In the genomic region with DNA sequence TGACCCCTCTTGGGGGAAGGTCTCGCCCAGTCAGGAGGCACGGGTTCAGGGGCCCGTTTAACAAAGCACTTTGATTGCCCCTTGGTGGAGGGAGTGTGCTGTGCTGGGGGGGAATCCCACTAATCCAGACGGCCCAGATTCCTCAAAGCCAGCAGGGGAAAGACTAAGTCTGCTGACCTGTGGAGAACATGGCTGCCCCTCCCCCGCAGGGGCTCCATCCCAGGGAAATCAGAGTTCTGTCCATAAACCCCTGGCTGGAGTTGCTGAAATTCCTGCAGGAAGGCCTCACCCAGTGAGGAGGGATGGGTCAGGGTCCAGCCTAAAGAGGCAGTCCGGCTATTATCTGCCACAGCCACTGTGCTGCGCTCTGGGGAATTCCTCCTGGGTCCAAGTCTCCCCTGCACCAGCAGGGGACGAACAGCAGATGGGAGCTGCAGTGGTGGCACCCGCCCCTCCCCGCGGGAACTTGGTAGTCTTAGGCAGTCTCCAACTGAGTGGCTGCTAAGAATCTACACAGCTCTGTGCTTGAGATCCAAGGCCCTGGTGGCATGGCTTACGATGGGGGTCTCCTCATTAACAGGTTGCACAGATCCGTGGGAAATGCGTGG, we compare ENCODE assay signal across 22 cellular contexts.
DNase-seq lines count a peak whose midpoint lies in the region; ATAC-seq and TF ChIP-seq lines count a peak whose summit lies in the region.
"Had no signal": no experiment of that assay in that cellular context is flagged by ENCODE, and none has a peak within 500 bp of the region (broad histone marks: within the 10 kb centered on the region; RNA-seq: fewer than 3 reads in every experiment).

No MANE protein-coding gene starts in this region.

- DNase-seq in cardiac muscle cell (ENCODE audit: low read depth in 1 of 2, low spot score in 1 of 2) = peak in 1 of 2 donors; percentile 4
- DNase-seq in left cardiac atrium = no peak
- DNase-seq in WTC11 (ENCODE audit: low spot score) = peak; percentile 33
- DNase-seq in left kidney (ENCODE audit: low read depth, low spot score) = peak; percentile 45
- no peak for DNase-seq in prostate gland (ENCODE audit: low spot score)
- no peak for DNase-seq in ureter (ENCODE audit: low spot score)
- no peak for DNase-seq in activated naive CD4-positive, alpha-beta T cell treated with anti-CD3 and anti-CD28 coated beads, Interleukin-2, amount 50 U/mL, for 16 hours
- DNase-seq: 8988T; DMS79 treated with DMSO at 0.1 percent for 48 hours; H7; Kasumi-1; MM.1S; NCI-H1092; NCI-H146; NCI-H2029 treated with DMSO at 0.1 percent for 48 hours; NCI-H2171; NCI-H526 treated with DMSO at 0.1 percent for 48 hours; NK-92 treated with Interleukin-12 subunit alpha and Interleukin-12 subunit beta, amount 100 ng/mL, for 24 hours; Right ventricle myocardium superior had no signal

- no peak for TF ChIP-seq POLR2A in prostate gland (IDR thresholded peaks at IDR 0.05)

- CTCF ChIA-PET in WTC11 (lab: Charles Lee) = interaction anchor here (0.6 kb wide), 1 partner anchor 1565 kb away, joined by 3 read pairs; no protein-coding TSS in a partner anchor

- POLR2A ChIA-PET in WTC11 (lab: Charles Lee) = no interaction called here

- WGBS in prostate gland = 74% methylated on average over 11 of the region's 14 CpGs

- intact Hi-C loops in left cardiac atrium (cut with DNase I) = no loop called here
- intact Hi-C loops in prostate gland (cut with DNase I) = no loop called here

- H3K27ac Mint-ChIP-seq in WTC11 = no peak overlapping the region
- H3K27ac Mint-ChIP-seq: CD14-positive monocyte, IgD-negative memory B cell had no signal

- H3K4me1 ChIP-seq in cardiac muscle cell (ENCODE audit: low read depth) (peaks cover 12% of the 10 kb centered on the region), prostate gland (replicated peaks) (no peaks in the 10 kb centered on the region)

- no peaks in the 10 kb centered on the region for H3K4me1 Mint-ChIP-seq in WTC11
- H3K4me1 Mint-ChIP-seq: CD14-positive monocyte, IgD-negative memory B cell had no signal

- H3K27ac ChIP-seq in cardiac muscle cell = peak overlapping the region; percentile 61
- no peak overlapping the region for H3K27ac ChIP-seq in prostate gland

- H3K36me3 Mint-ChIP-seq in WTC11 = no peaks in the 10 kb centered on the region
- H3K36me3 Mint-ChIP-seq: CD14-positive monocyte, IgD-negative memory B cell had no signal

- H3K9me3 ChIP-seq in cardiac muscle cell (ENCODE audit: low read depth) (no peaks in the 10 kb centered on the region), prostate gland (no peaks in the 10 kb centered on the region)

- H3K4me3 ChIP-seq in cardiac muscle cell = no peak overlapping the region
- H3K4me3 ChIP-seq in prostate gland = no peak overlapping the region

- no peaks in the 10 kb centered on the region for H3K36me3 ChIP-seq in cardiac muscle cell
- H3K36me3 ChIP-seq in prostate gland = no peaks in the 10 kb centered on the region

- H3K27me3 Mint-ChIP-seq in WTC11 (ENCODE audit: low read depth) = no peaks in the 10 kb centered on the region

- no peak overlapping the region for H3K4me3 Mint-ChIP-seq in WTC11
- H3K4me3 Mint-ChIP-seq: CD14-positive monocyte, IgD-negative memory B cell had no signal

- ATAC-seq in left cardiac atrium (no peak), WTC11 (peak; percentile 58), HG03196 (IDR thresholded peaks at IDR 0.05; ENCODE audit: unreplicated experiment) (no peak)

- H3K27me3 ChIP-seq in cardiac muscle cell = no peaks in the 10 kb centered on the region
- H3K27me3 ChIP-seq in prostate gland (replicated peaks; ENCODE audit: insufficient read depth) = no peaks in the 10 kb centered on the region

- peaks cover 8% of the 10 kb centered on the region for H3K9me3 Mint-ChIP-seq in WTC11
- H3K9me3 Mint-ChIP-seq: CD14-positive monocyte, IgD-negative memory B cell had no signal

- TF ChIP-seq CTCF in cardiac muscle cell (IDR thresholded peaks at IDR 0.05; ENCODE audit: low read depth, low read length) (no peak), WTC11 (IDR thresholded peaks at IDR 0.05) (no peak), prostate gland (IDR thresholded peaks at IDR 0.05) (no peak)

TF ChIP-seq in WTC11, 78 proteins besides CTCF, POLR2A, EP300 and RAD21:
- TF ChIP-seq NFYB (CRISPR knock-in tag; conservative IDR thresholded peaks at IDR 0.05; ENCODE audit: low read depth) = no peak
- TF ChIP-seq ZNF232 (CRISPR knock-in tag; IDR thresholded peaks at IDR 0.05) = no peak
- TF ChIP-seq PREB (CRISPR knock-in tag; IDR thresholded peaks at IDR 0.05; ENCODE audit: borderline replicate concordance) = no peak
- TF ChIP-seq SOX15 (CRISPR knock-in tag; IDR thresholded peaks at IDR 0.05) = no peak
- TF ChIP-seq OVOL2 (CRISPR knock-in tag; IDR thresholded peaks at IDR 0.05; ENCODE audit: borderline replicate concordance) = no peak
- no peak for TF ChIP-seq HMGA2 (CRISPR knock-in tag; IDR thresholded peaks at IDR 0.05)
- TF ChIP-seq CREM (CRISPR knock-in tag; IDR thresholded peaks at IDR 0.05) = no peak
- TF ChIP-seq EMX1 (CRISPR knock-in tag; IDR thresholded peaks at IDR 0.05) = no peak
- TF ChIP-seq, protein P1, sequence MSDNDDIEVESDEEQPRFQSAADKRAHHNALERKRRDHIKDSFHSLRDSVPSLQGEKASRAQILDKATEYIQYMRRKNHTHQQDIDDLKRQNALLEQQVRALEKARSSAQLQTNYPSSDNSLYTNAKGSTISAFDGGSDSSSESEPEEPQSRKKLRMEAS (CRISPR knock-in tag; IDR thresholded peaks at IDR 0.05) = no peak
- no peak for TF ChIP-seq ZNF219 (CRISPR knock-in tag; IDR thresholded peaks at IDR 0.05; ENCODE audit: borderline replicate concordance)
- TF ChIP-seq ZNF423 (CRISPR knock-in tag; IDR thresholded peaks at IDR 0.05) = no peak
- TF ChIP-seq ZNF317 (CRISPR knock-in tag; IDR thresholded peaks at IDR 0.05; ENCODE audit: borderline replicate concordance, low read depth) = no peak
- no peak for TF ChIP-seq ZNF671 (CRISPR knock-in tag; IDR thresholded peaks at IDR 0.05)
- TF ChIP-seq, protein P2, sequence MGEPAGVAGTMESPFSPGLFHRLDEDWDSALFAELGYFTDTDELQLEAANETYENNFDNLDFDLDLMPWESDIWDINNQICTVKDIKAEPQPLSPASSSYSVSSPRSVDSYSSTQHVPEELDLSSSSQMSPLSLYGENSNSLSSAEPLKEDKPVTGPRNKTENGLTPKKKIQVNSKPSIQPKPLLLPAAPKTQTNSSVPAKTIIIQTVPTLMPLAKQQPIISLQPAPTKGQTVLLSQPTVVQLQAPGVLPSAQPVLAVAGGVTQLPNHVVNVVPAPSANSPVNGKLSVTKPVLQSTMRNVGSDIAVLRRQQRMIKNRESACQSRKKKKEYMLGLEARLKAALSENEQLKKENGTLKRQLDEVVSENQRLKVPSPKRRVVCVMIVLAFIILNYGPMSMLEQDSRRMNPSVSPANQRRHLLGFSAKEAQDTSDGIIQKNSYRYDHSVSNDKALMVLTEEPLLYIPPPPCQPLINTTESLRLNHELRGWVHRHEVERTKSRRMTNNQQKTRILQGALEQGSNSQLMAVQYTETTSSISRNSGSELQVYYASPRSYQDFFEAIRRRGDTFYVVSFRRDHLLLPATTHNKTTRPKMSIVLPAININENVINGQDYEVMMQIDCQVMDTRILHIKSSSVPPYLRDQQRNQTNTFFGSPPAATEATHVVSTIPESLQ (CRISPR knock-in tag; IDR thresholded peaks at IDR 0.05) = no peak
- TF ChIP-seq ETV6 (CRISPR knock-in tag; IDR thresholded peaks at IDR 0.05) = no peak
- TF ChIP-seq JUN (CRISPR knock-in tag; IDR thresholded peaks at IDR 0.05) = no peak
- TF ChIP-seq FOXK1 (CRISPR knock-in tag; IDR thresholded peaks at IDR 0.05) = no peak
- TF ChIP-seq NR2C2 (CRISPR knock-in tag; IDR thresholded peaks at IDR 0.05) = no peak

Comparison
In these comparisons a context has a peak if more than half of its experiments do, and no peak if none do; other contexts are left out.
1. DNase-seq: peak in WTC11 (single experiment) and left kidney (single experiment); none in left cardiac atrium (single experiment), prostate gland (single experiment), ureter (single experiment) and activated naive CD4-positive, alpha-beta T cell treated with anti-CD3 and anti-CD28 coated beads, Interleukin-2, amount 50 U/mL, for 16 hours (single experiment).